Comparison of ENCODE assay signal across 29 cellular contexts in genomic region chr11:47163198-47163597, GRCh38.
"Had no signal": no experiment of that assay in that cellular context is flagged by ENCODE, and none has a peak within 500 bp of the region (broad histone marks: within the 10 kb centered on the region; RNA-seq: fewer than 3 reads in every experiment).

No MANE protein-coding gene starts in this region.

- H3K79me2 ChIP-seq: parathyroid adenoma had no signal

- H3K9ac ChIP-seq: neural progenitor cell, parathyroid adenoma had no signal

- H2AFZ ChIP-seq: neural progenitor cell, parathyroid adenoma had no signal

- H3K4me2 ChIP-seq: neural progenitor cell, smooth muscle cell had no signal

- H3K36me3 Mint-ChIP-seq: naive B cell; natural killer cell treated with Interleukin-12 subunit alpha and Interleukin-12 subunit beta and Interleukin-15 and Interleukin-18, amount 100 ng/mL, for 72 hours had no signal

- FAIRE-seq: frontal cortex, keratinocyte, urothelium cell line had no signal

- H3K27me3 ChIP-seq: colonic mucosa, neural progenitor cell, tibial nerve, upper lobe of left lung had no signal

- H3K4me1 Mint-ChIP-seq: mesothelial cell of epicardium; stimulated activated effector memory CD8-positive, alpha-beta T cell treated with anti-CD3 and anti-CD28 coated beads, Interleukin-12 subunit alpha, Interleukin-12 subunit beta, amount 100 ng/mL, for 72 hours had no signal

- H3K36me3 ChIP-seq: neural progenitor cell had no signal

- H3K4me3 Mint-ChIP-seq: dendritic cell treated with granulocyte-macrophage colony-stimulating factor and Interleukin-4, amounts not matched to agents 40 ng/mL and 50 ng/mL, for 4 days; endodermal cell; mesothelial cell of epicardium; naive B cell; natural killer cell treated with Interleukin-12 subunit alpha and Interleukin-12 subunit beta and Interleukin-15 and Interleukin-18, amount 100 ng/mL, for 72 hours; neural progenitor cell; stimulated activated effector memory CD8-positive, alpha-beta T cell treated with anti-CD3 and anti-CD28 coated beads, Interleukin-12 subunit alpha, Interleukin-12 subunit beta, amount 100 ng/mL, for 72 hours had no signal

- DNase-seq: colonic mucosa; effector CD8-positive, alpha-beta T cell; endodermal cell; mesenchymal stem cell; naive B cell; stimulated activated CD4-positive, alpha-beta T cell treated with anti-CD3 and anti-CD28 coated beads, Interleukin-12 subunit alpha, Interleukin-12 subunit beta, amount 100 ng/mL, for 4 hours; stimulated activated CD4-positive, alpha-beta T cell treated with anti-CD3 and anti-CD28 coated beads, Interleukin-1b, Interleukin-23, amount 100 ng/mL, for 48 hours; stimulated activated CD4-positive, alpha-beta T cell treated with anti-CD3 and anti-CD28 coated beads, Interleukin-4, amount 100 ng/mL, for 1 hour; stimulated activated naive CD8-positive, alpha-beta T cell treated with anti-CD3 and anti-CD28 coated beads, Interleukin-15, Interleukin-2, amounts not matched to agents 100 U/mL and 50 U/mL, for 24 hours; substantia nigra; upper lobe of left lung had no signal

- H3K9me3 ChIP-seq: colonic mucosa, mucosa of descending colon, thoracic aorta, tibial nerve, upper lobe of left lung had no signal

- H3K27ac ChIP-seq: colonic mucosa, epithelial cell of prostate, neural progenitor cell, parathyroid adenoma, thoracic aorta, tibial nerve, upper lobe of left lung had no signal

- H3K4me1 ChIP-seq: colonic mucosa, neural progenitor cell, parathyroid adenoma had no signal

- ATAC-seq: esophagus mucosa; left lobe of liver; mucosa of descending colon; natural killer cell treated with Interleukin-12 subunit alpha and Interleukin-12 subunit beta and Interleukin-15 and Interleukin-18, amount 100 ng/mL, for 72 hours; sciatic nerve; stimulated activated effector memory CD8-positive, alpha-beta T cell treated with anti-CD3 and anti-CD28 coated beads, Interleukin-12 subunit alpha, Interleukin-12 subunit beta, amount 100 ng/mL, for 72 hours; stimulated activated naive CD8-positive, alpha-beta T cell treated with anti-CD3 and anti-CD28 coated beads, Interleukin-15, Interleukin-2, amounts not matched to agents 100 U/mL and 50 U/mL, for 24 hours had no signal

- H3K4me3 ChIP-seq: colonic mucosa, mucosa of descending colon, neural progenitor cell, smooth muscle cell, thoracic aorta, tibial nerve, upper lobe of left lung had no signal

- H3K9me3 Mint-ChIP-seq: dendritic cell treated with granulocyte-macrophage colony-stimulating factor and Interleukin-4, amounts not matched to agents 40 ng/mL and 50 ng/mL, for 4 days; endodermal cell; mesothelial cell of epicardium; naive B cell; natural killer cell treated with Interleukin-12 subunit alpha and Interleukin-12 subunit beta and Interleukin-15 and Interleukin-18, amount 100 ng/mL, for 72 hours; neural progenitor cell; stimulated activated effector memory CD8-positive, alpha-beta T cell treated with anti-CD3 and anti-CD28 coated beads, Interleukin-12 subunit alpha, Interleukin-12 subunit beta, amount 100 ng/mL, for 72 hours had no signal

- H3K27me3 Mint-ChIP-seq: dendritic cell treated with granulocyte-macrophage colony-stimulating factor and Interleukin-4, amounts not matched to agents 40 ng/mL and 50 ng/mL, for 4 days; naive B cell; natural killer cell treated with Interleukin-12 subunit alpha and Interleukin-12 subunit beta and Interleukin-15 and Interleukin-18, amount 100 ng/mL, for 72 hours; progenitor cell of endocrine pancreas had no signal

- H3K27ac Mint-ChIP-seq: dendritic cell treated with granulocyte-macrophage colony-stimulating factor and Interleukin-4, amounts not matched to agents 40 ng/mL and 50 ng/mL, for 4 days; endodermal cell; mesothelial cell of epicardium; naive B cell; natural killer cell treated with Interleukin-12 subunit alpha and Interleukin-12 subunit beta and Interleukin-15 and Interleukin-18, amount 100 ng/mL, for 72 hours; neural progenitor cell; progenitor cell of endocrine pancreas had no signal
